In the genomic region with DNA sequence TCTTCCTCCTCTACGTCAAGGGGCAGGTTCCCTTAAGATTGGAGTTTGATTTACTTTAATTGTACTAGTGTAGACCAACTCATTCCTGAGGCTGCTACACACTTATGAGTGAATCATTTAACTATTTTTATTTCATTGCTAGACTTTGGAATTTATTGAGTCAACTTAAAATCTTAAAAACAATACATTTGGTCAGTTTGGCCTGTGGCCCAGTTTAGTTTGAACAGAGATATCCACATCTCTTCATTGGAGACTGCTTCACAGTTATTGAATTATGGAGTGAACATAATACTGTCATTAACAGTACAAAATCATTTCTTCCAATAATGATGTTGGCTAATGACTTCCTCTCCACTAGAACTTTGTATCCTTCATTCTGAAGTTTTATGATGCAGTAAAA, we compare ENCODE assay signal across 17 cellular contexts. TPM values are rescaled to one million over a fixed set of nuclear protein-coding genes. Genes with fewer than 3 reads are reported as not detected.
A peak's percentile ranks its signal among the peaks of the same experiment; 100 is the strongest.
DNase-seq lines count a peak whose midpoint lies in the region; ATAC-seq and TF ChIP-seq lines count a peak whose summit lies in the region.
"Had no signal": no experiment of that assay in that cellular context is flagged by ENCODE, and none has a peak within 500 bp of the region (broad histone marks: within the 10 kb centered on the region; RNA-seq: fewer than 3 reads in every experiment).

No MANE protein-coding gene starts in this region.

- ATAC-seq in HG02623 (IDR thresholded peaks at IDR 0.05; ENCODE audit: unreplicated experiment) = no peak
- no peak for ATAC-seq in HG03521 (IDR thresholded peaks at IDR 0.05; ENCODE audit: unreplicated experiment)

- no peaks in the 10 kb centered on the region for H3K9me3 Mint-ChIP-seq in MCF 10A (ENCODE audit: unreplicated experiment)
- H3K9me3 Mint-ChIP-seq: activated CD4-positive, alpha-beta T cell treated with anti-CD3 and anti-CD28 coated beads, Interleukin-2, amount 10 ng/mL, durations not matched to agents 7 days and 5 days; neural progenitor cell had no signal

- no peak overlapping the region for H3K4me3 Mint-ChIP-seq in MCF 10A (ENCODE audit: unreplicated experiment)
- H3K4me3 Mint-ChIP-seq: activated CD4-positive, alpha-beta T cell treated with anti-CD3 and anti-CD28 coated beads, Interleukin-2, amount 10 ng/mL, durations not matched to agents 7 days and 5 days; neural progenitor cell had no signal

- H3K4me1 Mint-ChIP-seq in MCF 10A (ENCODE audit: insufficient read depth, unreplicated experiment) = peaks cover 53% of the 10 kb centered on the region
- H3K4me1 Mint-ChIP-seq: activated CD4-positive, alpha-beta T cell treated with anti-CD3 and anti-CD28 coated beads, Interleukin-2, amount 10 ng/mL, durations not matched to agents 7 days and 5 days had no signal

- H3K27me3 Mint-ChIP-seq in MCF 10A (ENCODE audit: insufficient read depth, unreplicated experiment) = no peaks in the 10 kb centered on the region

- no peaks in the 10 kb centered on the region for H3K36me3 Mint-ChIP-seq in MCF 10A (ENCODE audit: insufficient read depth, unreplicated experiment)
- H3K36me3 Mint-ChIP-seq: neural progenitor cell had no signal

- H3K27me3 ChIP-seq in breast epithelium (no peaks in the 10 kb centered on the region), brain microvascular endothelial cell (replicated peaks) (no peaks in the 10 kb centered on the region), kidney epithelial cell (ENCODE audit: control insufficient read depth, insufficient read depth, low read length) (no peaks in the 10 kb centered on the region), vagina (no peaks in the 10 kb centered on the region)
- H3K27me3 ChIP-seq: neural progenitor cell had no signal

- H3K27ac Mint-ChIP-seq in MCF 10A (ENCODE audit: low read depth, unreplicated experiment) = peak overlapping the region; percentile 11
- H3K27ac Mint-ChIP-seq: activated CD4-positive, alpha-beta T cell treated with anti-CD3 and anti-CD28 coated beads, Interleukin-2, amount 10 ng/mL, durations not matched to agents 7 days and 5 days; neural progenitor cell had no signal

- CTCF ChIA-PET in MCF 10A (lab: Yijun Ruan, JAX) = no interaction called here

- POLR2A ChIA-PET in MCF 10A (lab: Yijun Ruan, JAX) = interaction anchor here (1.2 kb wide), 1 partner anchor 33 kb away, joined by 3 read pairs; no protein-coding TSS in a partner anchor

- H3K27ac ChIP-seq in breast epithelium (peak overlapping the region in 1 of 2 donors; percentile 23), brain microvascular endothelial cell (peak overlapping the region; percentile 91), vagina (peak overlapping the region; percentile 0)
- H3K27ac ChIP-seq: 22Rv1, neural progenitor cell had no signal

- H3K36me3 ChIP-seq in breast epithelium = no peaks in the 10 kb centered on the region
- H3K36me3 ChIP-seq in brain microvascular endothelial cell (replicated peaks) = no peaks in the 10 kb centered on the region
- no peaks in the 10 kb centered on the region for H3K36me3 ChIP-seq in kidney epithelial cell (ENCODE audit: control insufficient read depth, insufficient read depth, low read length)
- no peaks in the 10 kb centered on the region for H3K36me3 ChIP-seq in vagina
- H3K36me3 ChIP-seq: neural progenitor cell had no signal

- no peak overlapping the region for H3K4me3 ChIP-seq in breast epithelium
- no peak overlapping the region for H3K4me3 ChIP-seq in brain microvascular endothelial cell (ENCODE audit: low read depth, low read length)
- H3K4me3 ChIP-seq in kidney epithelial cell (ENCODE audit: low read depth, low read length) = no peak overlapping the region
- no peak overlapping the region for H3K4me3 ChIP-seq in vagina
- H3K4me3 ChIP-seq: neural progenitor cell had no signal

- TF ChIP-seq CTCF in MCF 10A (IDR thresholded peaks at IDR 0.05; ENCODE audit: unreplicated experiment) = no peak
- no peak for TF ChIP-seq CTCF in breast epithelium (IDR thresholded peaks at IDR 0.05)
- no peak for TF ChIP-seq CTCF in brain microvascular endothelial cell (IDR thresholded peaks at IDR 0.05; ENCODE audit: low read depth, low read length, missing control alignments)
- TF ChIP-seq CTCF in kidney epithelial cell (IDR thresholded peaks at IDR 0.05; ENCODE audit: insufficient read depth, low read length, poor library complexity, severe bottlenecking) = no peak
- TF ChIP-seq CTCF in vagina (IDR thresholded peaks at IDR 0.05) = no peak

- in situ Hi-C loops in brain microvascular endothelial cell (cut with HindIII; ENCODE audit: low pct_ligation_motif_present, low sequenced_read_pairs) = no loop called here

- peaks cover 4 to 11% of the 10 kb centered on the region in 2 donors for H3K4me1 ChIP-seq in breast epithelium
- no peaks in the 10 kb centered on the region for H3K4me1 ChIP-seq in vagina

- TF ChIP-seq POLR2A in breast epithelium (IDR thresholded peaks at IDR 0.05) (no peak), vagina (IDR thresholded peaks at IDR 0.05) (no peak)

- H3K9me3 ChIP-seq in breast epithelium (no peaks in the 10 kb centered on the region), vagina (no peaks in the 10 kb centered on the region)

- DNase-seq in MCF 10A (ENCODE audit: unreplicated experiment) (peak; percentile 68), breast epithelium (ENCODE audit: low spot score in 2 of 2) (no peak), brain microvascular endothelial cell (peak; percentile 91), kidney epithelial cell (ENCODE audit: low read depth) (peak; percentile 58), vagina (ENCODE audit: extremely low spot score in 2 of 2) (no peak), NCI-H2081 treated with DMSO at 0.1 percent for 48 hours (lab: John Stamatoyannopoulos, UW) (no peak)
- DNase-seq: activated CD4-positive, alpha-beta T cell treated with anti-CD3 and anti-CD28 coated beads, Interleukin-2, amount 10 ng/mL, durations not matched to agents 7 days and 5 days; activated naive CD4-positive, alpha-beta T cell treated with Interleukin-2 at 50 U/mL for 16 hours; effector CD4-positive, alpha-beta T cell; NCI-H1694 treated with DMSO at 0.1 percent for 48 hours; stimulated activated CD4-positive, alpha-beta T cell treated with anti-CD3 and anti-CD28 coated beads, Interleukin-1b, Interleukin-23, amount 100 ng/mL, for 48 hours; stimulated activated naive CD4-positive, alpha-beta T cell treated with Interleukin-2 at 50 U/mL for 16 hours; T-helper 1 cell had no signal

- BruUV-seq in MCF 10A (replicated peaks; lab: Mats Ljungman, UMichigan) = no TSS peak

- intact Hi-C loops in MCF 10A (cut with micrococcal nuclease) = no loop called here
- intact Hi-C loops in breast epithelium (cut with DNase I; ENCODE audit: low total_unique reads) = no loop called here
- intact Hi-C loops in vagina (cut with DNase I) = no loop called here

RNA-seq across cellular contexts. Expression of a gene that starts 13.3 kb away (rescaled TPM):
- total RNA-seq in MCF 10A (2022) (486 and 604 TPM in 2 replicates), breast epithelium (100 to 1,000 TPM; 383 to 747 (median 494) TPM), kidney epithelial cell (511 and 693 TPM in 2 replicates), vagina (278 TPM)

RNA-seq across cellular contexts. Expression of a gene that starts 34.5 kb away (rescaled TPM):
- total RNA-seq in MCF 10A (2022) (0.83 TPM in 1 of 2 replicates, not detected in the other), breast epithelium (under 1 TPM in 1 of 3 donors, not detected in 2; 0.32 TPM), kidney epithelial cell (not detected in 2 replicates), vagina (2.9 TPM)

Comparison
In these comparisons a context has a peak if more than half of its experiments do, and no peak if none do; other contexts are left out.
1. DNase-seq: peak in MCF 10A (single experiment), brain microvascular endothelial cell (single experiment) and kidney epithelial cell (single experiment); none in breast epithelium (0 of 2), vagina (0 of 2) and NCI-H2081 treated with DMSO at 0.1 percent for 48 hours (single experiment).